21 cellular contexts compared by ENCODE assay signal in the genomic region with DNA sequence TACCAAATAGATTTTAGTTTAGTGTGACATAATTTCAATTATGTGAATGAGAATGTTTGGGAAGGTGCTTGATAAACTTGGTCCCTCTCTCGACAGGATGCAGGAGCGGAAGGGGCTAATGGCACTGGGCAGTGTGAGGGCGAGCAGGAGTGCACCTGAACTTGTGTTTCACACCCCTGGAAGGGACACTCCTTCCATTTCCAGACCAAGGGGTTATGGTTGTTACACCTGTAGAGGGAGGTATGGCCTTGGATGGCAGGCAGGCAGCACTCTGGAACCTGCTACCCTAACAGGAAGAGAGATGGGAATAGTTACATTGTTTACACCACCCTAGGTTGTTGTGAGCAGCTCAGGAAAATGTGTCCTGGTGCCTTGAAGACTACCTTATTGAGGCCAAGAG.
"Had no signal": no experiment of that assay in that cellular context is flagged by ENCODE, and none has a peak within 500 bp of the region (broad histone marks: within the 10 kb centered on the region; RNA-seq: fewer than 3 reads in every experiment).

No MANE protein-coding gene starts in this region.

- H3K9me3 ChIP-seq: adrenal gland, SJSA1, stomach, upper lobe of left lung had no signal

- ATAC-seq: activated T-helper 17 cell treated with anti-CD3 and anti-CD28 coated beads, Interleukin-2, amount 50 U/mL, for 72 hours; left cardiac atrium; naive thymus-derived CD4-positive, alpha-beta T cell; stimulated activated effector memory CD8-positive, alpha-beta T cell treated with anti-CD3 and anti-CD28 coated beads, Interleukin-12 subunit alpha, Interleukin-12 subunit beta, amount 100 ng/mL, for 72 hours; WTC11 had no signal

- FAIRE-seq: astrocyte, frontal cortex, islet of Langerhans had no signal

- H3K4me3 ChIP-seq: adrenal gland, SJSA1, skin epidermis, stomach, upper lobe of left lung had no signal

- DNase-seq: activated naive CD4-positive, alpha-beta T cell; activated T-cell treated with anti-CD3 and anti-CD28 coated beads, Interleukin-2, amount 50 U/mL, for 24 hours; adrenal gland; dermis blood vessel endothelial cell; effector CD8-positive, alpha-beta T cell; hypothalamus; left cardiac atrium; naive thymus-derived CD4-positive, alpha-beta T cell; occipital lobe; stimulated activated CD4-positive, alpha-beta T cell treated with anti-CD3 and anti-CD28 coated beads, Interleukin-1b, Interleukin-23, amount 100 ng/mL, for 48 hours; stomach; T-helper 9 cell; upper lobe of left lung had no signal

- H3K27me3 ChIP-seq: adrenal gland, SJSA1, stomach, upper lobe of left lung had no signal

- H3K27ac ChIP-seq: SJSA1, skin epidermis, upper lobe of left lung had no signal
